In genomic region chr6:107460074-107460631, GRCh38 we compare ENCODE assay signal across 1 cellular context.
TF ChIP-seq lines count a peak whose summit lies in the region.

No MANE protein-coding gene starts in this region.

TF ChIP-seq in K562, 482 proteins besides CTCF, POLR2A, EP300 and RAD21 (continued from another document):
- TF ChIP-seq MBD1 (CRISPR knock-in tag; IDR thresholded peaks at IDR 0.05) (0 out of 2 replicates have a peak, but pooled peaks have one; percentile 2), SAP30 (IDR thresholded peaks at IDR 0.05; ENCODE audit: borderline replicate concordance, insufficient read depth, low read depth, low read length, poor library complexity, severe bottlenecking) (peak; percentile 14), E2F1 (CRISPR knock-in tag; IDR thresholded peaks at IDR 0.05) (no peak), STAT6 (CRISPR knock-in tag; IDR thresholded peaks at IDR 0.05) (no peak), NFATC3 (IDR thresholded peaks at IDR 0.05) (no peak), EGR1 (conservative IDR thresholded peaks at IDR 0.05) (no peak), HDGF (IDR thresholded peaks at IDR 0.05) (no peak), SMARCA5 (IDR thresholded peaks at IDR 0.05) (0 out of 2 replicates have a peak, but pooled peaks have one; percentile 16), SMAD4 (CRISPR knock-in tag; conservative IDR thresholded peaks at IDR 0.05) (peak; percentile 20; the same call in 1 of the 2 replicates), HNRNPLL (IDR thresholded peaks at IDR 0.05; ENCODE audit: low read depth, low read length, poor library complexity, severe bottlenecking) (no peak), LARP7 (IDR thresholded peaks at IDR 0.05) (no peak), ZNF583 (CRISPR knock-in tag; IDR thresholded peaks at IDR 0.05) (no peak), OTX1 (CRISPR knock-in tag; IDR thresholded peaks at IDR 0.05) (no peak), SIN3B (IDR thresholded peaks at IDR 0.05; ENCODE audit: low read depth) (no peak), STAT5A (IDR thresholded peaks at IDR 0.05; ENCODE audit: borderline replicate concordance, low read length) (no peak), TRIM24 (IDR thresholded peaks at IDR 0.05) (0 out of 4 replicates have a peak, but pooled peaks of 1 of the 2 experiments have one; percentile 4), ZNF41 (CRISPR knock-in tag; conservative IDR thresholded peaks at IDR 0.05) (no peak), ETV1 (tag; conservative IDR thresholded peaks at IDR 0.05; ENCODE audit: low read depth) (no peak), NR2C2 (CRISPR knock-in tag; IDR thresholded peaks at IDR 0.05) (no peak), NR2C2 (tag; IDR thresholded peaks at IDR 0.05) (peak; percentile 63), PRPF4 (IDR thresholded peaks at IDR 0.05; ENCODE audit: insufficient read depth, low read depth, low read length, poor library complexity, severe bottlenecking) (no peak), PML (IDR thresholded peaks at IDR 0.05; ENCODE audit: low read length) (no peak)
